In the genomic region with DNA sequence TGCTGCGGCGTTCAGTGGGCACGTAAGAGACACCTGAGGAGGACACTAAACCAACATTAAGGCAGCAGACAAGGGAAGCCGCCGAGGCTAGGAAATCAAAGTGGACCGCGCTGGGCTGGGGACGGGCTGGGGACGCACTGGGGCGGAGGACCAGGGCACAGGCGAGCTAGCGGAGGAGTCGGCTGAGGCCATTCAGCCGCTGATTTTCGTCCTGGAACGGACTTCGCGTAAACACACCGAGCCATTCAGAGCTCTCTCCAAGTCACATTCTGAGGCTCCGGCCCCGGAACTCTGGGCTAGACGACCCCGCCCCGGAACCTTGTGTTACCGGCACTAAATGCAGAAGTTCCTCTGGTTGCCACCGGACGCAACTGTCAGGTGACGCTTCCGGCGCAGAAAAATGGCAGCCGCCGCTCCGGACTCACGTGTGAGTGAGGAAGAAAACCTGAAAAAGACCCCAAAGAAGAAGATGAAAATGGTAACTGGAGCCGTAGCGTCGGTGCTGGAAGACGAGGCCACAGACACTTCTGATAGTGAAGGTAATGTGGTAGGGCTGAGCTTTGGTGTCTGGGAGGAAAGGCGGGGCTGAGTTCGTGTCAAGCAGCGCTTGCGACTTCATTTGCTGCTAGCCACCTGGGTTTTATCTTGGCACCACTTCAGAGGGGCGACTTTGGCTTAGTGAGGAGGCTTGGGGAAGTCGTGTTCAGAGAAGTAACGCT, we compare ENCODE assay signal across 8 cellular contexts. TPM values are rescaled to one million over a fixed set of nuclear protein-coding genes. Genes with fewer than 3 reads are reported as not detected.
A peak's percentile ranks its signal among the peaks of the same experiment; 100 is the strongest.
DNase-seq lines count a peak whose midpoint lies in the region; TF ChIP-seq lines count a peak whose summit lies in the region.

Gene RRP15, plus strand, starts transcription at position 377 of the 719 bp plus-strand sequence. Its CDS starts 24 bp downstream, at position 401.

- H3K9me3 ChIP-seq in SK-N-MC (ENCODE audit: low read depth, low read length): no peaks in the 10 kb centered on the region
- no peaks in the 10 kb centered on the region for H3K9me3 ChIP-seq in suprapubic skin

- H3K27ac Mint-ChIP-seq in HFFc6: peak within 1 kb of the TSS; percentile 85
- H3K27ac Mint-ChIP-seq in activated naive CD4-positive, alpha-beta T cell treated with anti-CD3 and anti-CD28 coated beads for 36 hours: peak within 1 kb of the TSS; percentile 83

- no peak within 1 kb of the TSS for H3K27ac ChIP-seq in SK-N-MC
- peak within 1 kb of the TSS; percentile 84 for H3K27ac ChIP-seq in suprapubic skin

- no peaks in the 10 kb centered on the region for H3K27me3 ChIP-seq in GM06990 (replicated peaks; ENCODE audit: control insufficient read depth, insufficient read depth, low read length)
- H3K27me3 ChIP-seq in suprapubic skin: no peaks in the 10 kb centered on the region

- CTCF ChIA-PET in activated naive CD4-positive, alpha-beta T cell treated with anti-CD3 and anti-CD28 coated beads for 36 hours (lab: Charles Lee): interaction anchor here (0.5 to 1.0 kb wide), 2 partner anchors 10 to 33 kb away, joined by 3 read pairs; no protein-coding TSS in a partner anchor

- H3K4me1 ChIP-seq in suprapubic skin: peaks cover 17% of the 10 kb centered on the region

- intact Hi-C loops in activated naive CD4-positive, alpha-beta T cell treated with anti-CD3 and anti-CD28 coated beads for 36 hours (cut with micrococcal nuclease): loop anchor here (1.0 to 10.0 kb wide), 6 partner anchors 66 to 1809 kb away; partner anchors contain the start of genes EPRS1 and IARS2

- H3K36me3 Mint-ChIP-seq in HFFc6 (ENCODE audit: low read depth): no peaks in the 10 kb centered on the region
- peaks cover 4% of the 10 kb centered on the region for H3K36me3 Mint-ChIP-seq in activated naive CD4-positive, alpha-beta T cell treated with anti-CD3 and anti-CD28 coated beads for 36 hours (ENCODE audit: low read depth)

- H3K27me3 Mint-ChIP-seq in HFFc6 (ENCODE audit: insufficient read depth): no peaks in the 10 kb centered on the region; the same call in 1 of the 2 replicates
- peaks cover 6% of the 10 kb centered on the region for H3K27me3 Mint-ChIP-seq in activated naive CD4-positive, alpha-beta T cell treated with anti-CD3 and anti-CD28 coated beads for 36 hours (ENCODE audit: low read depth)

- H3K4me1 Mint-ChIP-seq in HFFc6 (ENCODE audit: low read depth): peaks cover 27% of the 10 kb centered on the region
- peaks cover 26% of the 10 kb centered on the region for H3K4me1 Mint-ChIP-seq in activated naive CD4-positive, alpha-beta T cell treated with anti-CD3 and anti-CD28 coated beads for 36 hours (ENCODE audit: low read depth)

- H3K36me3 ChIP-seq in GM06990 (ENCODE audit: control insufficient read depth, insufficient read depth, low read length) (no peaks in the 10 kb centered on the region), SK-N-MC (ENCODE audit: insufficient read depth, low read length) (no peaks in the 10 kb centered on the region), suprapubic skin (no peaks in the 10 kb centered on the region)

- TF ChIP-seq POLR2A in suprapubic skin (IDR thresholded peaks at IDR 0.05): peak in 1 of 2 donors; percentile 21

- H3K4me3 Mint-ChIP-seq in HFFc6: peak within 1 kb of the TSS; percentile 97
- peak within 1 kb of the TSS; percentile 95 for H3K4me3 Mint-ChIP-seq in activated naive CD4-positive, alpha-beta T cell treated with anti-CD3 and anti-CD28 coated beads for 36 hours

- under 1% methylated on average over 27 of the region's 45 CpGs for WGBS in suprapubic skin

- H3K9ac ChIP-seq in SK-N-MC (ENCODE audit: insufficient read length): peak within 1 kb of the TSS; percentile 75

- TF ChIP-seq CTCF in GM06990 (IDR thresholded peaks at IDR 0.05; ENCODE audit: insufficient read depth, low read length, poor library complexity, severe bottlenecking): no peak
- TF ChIP-seq CTCF in HFFc6 (IDR thresholded peaks at IDR 0.05): no peak; the same call in 1 of the 2 replicates
- TF ChIP-seq CTCF in suprapubic skin (IDR thresholded peaks at IDR 0.05): no peak

- DNase-seq in GM06990 (ENCODE audit: extremely low read depth, insufficient read length): peak; percentile 89
- peak; percentile 85 for DNase-seq in HFFc6
- peak; percentile 93 for DNase-seq in NAMALWA (ENCODE audit: low spot score)
- peak; percentile 63 for DNase-seq in SK-N-MC (ENCODE audit: low read depth, low spot score)
- DNase-seq in activated naive CD4-positive, alpha-beta T cell treated with anti-CD3 and anti-CD28 coated beads for 36 hours: peak; percentile 92
- peak; percentile 85 for DNase-seq in germinal center (ENCODE audit: low spot score)
- peak; percentile 29 to 93 (median 77) for DNase-seq in nucleus accumbens (lab: John Stamatoyannopoulos, UW)
- DNase-seq in suprapubic skin (ENCODE audit: low spot score in 2 of 2): peak; percentile 93 to 96

- H3K9me3 Mint-ChIP-seq in HFFc6: no peaks in the 10 kb centered on the region
- H3K9me3 Mint-ChIP-seq in activated naive CD4-positive, alpha-beta T cell treated with anti-CD3 and anti-CD28 coated beads for 36 hours: peaks cover 3% of the 10 kb centered on the region

- H3K4me3 ChIP-seq in GM06990 (replicated peaks; ENCODE audit: low read depth, low read length) (peak within 1 kb of the TSS; percentile 96), SK-N-MC (peak within 1 kb of the TSS; percentile 81), suprapubic skin (peak within 1 kb of the TSS; percentile 85)

- no peak for TF ChIP-seq EP300 in suprapubic skin (IDR thresholded peaks at IDR 0.05)

RNA-seq across cellular contexts. Expression of gene RRP15, which starts in this region (rescaled TPM):
- total RNA-seq in HFFc6 (2021; fragmentation: NEBNext Ultra II Directional; extraction: Animal tissue kit (Norgen Biotek cat#: 25700)): 10 to 100 TPM; 24.9 to 33.6 (median 30.5) TPM
- 10 to 100 TPM; 12.6 to 13.7 TPM for total RNA-seq in activated naive CD4-positive, alpha-beta T cell treated with anti-CD3 and anti-CD28 coated beads for 36 hours
- total RNA-seq in suprapubic skin: 10 to 100 TPM in 1 of 4 donors, 1 to 10 TPM in 3; 4.8 to 11.6 (median 6.7) TPM
